9 cellular contexts compared by ENCODE assay signal in the genomic region with DNA sequence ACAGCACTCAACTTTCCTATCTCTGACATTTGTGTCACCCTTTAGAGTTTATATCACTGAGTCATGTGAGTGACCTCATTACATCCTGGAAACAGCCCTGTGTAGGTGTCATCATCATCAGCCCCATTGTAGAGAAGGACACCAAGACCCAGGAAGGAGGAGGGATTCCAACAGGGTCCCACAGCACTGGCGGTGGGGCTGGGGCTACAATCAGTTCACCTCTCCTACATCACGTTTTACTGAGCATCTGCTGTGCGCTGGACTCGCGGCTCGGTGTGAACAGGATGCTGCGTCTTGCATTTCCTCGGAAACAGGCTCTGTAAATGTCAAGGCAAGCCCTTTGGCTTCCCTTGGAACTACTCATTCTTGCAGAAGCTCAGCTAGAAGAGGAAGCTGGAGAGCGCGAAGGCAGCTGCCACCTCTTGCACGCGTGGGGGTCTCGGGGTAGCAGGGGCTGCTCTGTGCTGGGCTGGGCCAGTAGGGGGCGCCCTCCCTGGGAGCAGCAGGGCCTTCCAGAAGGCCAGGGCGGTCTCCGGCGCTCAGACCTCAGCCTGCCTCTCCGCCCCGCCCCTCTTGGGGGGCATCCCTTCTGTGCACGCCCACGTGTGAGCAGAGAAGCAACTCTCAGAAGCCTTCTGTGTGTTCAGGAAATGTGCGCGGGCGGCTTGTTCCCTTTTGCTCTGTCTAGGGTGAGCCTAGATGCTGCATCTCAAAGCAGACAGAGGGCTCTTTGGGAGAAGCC. TPM values are rescaled to one million over a fixed set of nuclear protein-coding genes. Genes with fewer than 3 reads are reported as not detected.
DNase-seq lines count a peak whose midpoint lies in the region; ATAC-seq, FAIRE-seq and TF ChIP-seq lines count a peak whose summit lies in the region.
"Had no signal": no experiment of that assay in that cellular context is flagged by ENCODE, and none has a peak within 500 bp of the region (broad histone marks: within the 10 kb centered on the region; RNA-seq: fewer than 3 reads in every experiment).

No MANE protein-coding gene starts in this region.

- TF ChIP-seq RAD21 in SK-N-SH (IDR thresholded peaks at IDR 0.05; ENCODE audit: low read length), result no peak

- H3K9me3 Mint-ChIP-seq in T-helper 2 cell treated with Interferon-gamma antibody and Interleukin-4, amounts not matched to agents 5 μg/mL and 100 μg/mL, for 36 hours, result no peaks in the 10 kb centered on the region
- no peaks in the 10 kb centered on the region for H3K9me3 Mint-ChIP-seq in natural killer cell treated with Interleukin-12 subunit alpha and Interleukin-12 subunit beta and Interleukin-15 and Interleukin-18, amount 100 ng/mL, for 72 hours

- H3K4me1 Mint-ChIP-seq in T-helper 2 cell treated with Interferon-gamma antibody and Interleukin-4, amounts not matched to agents 5 μg/mL and 100 μg/mL, for 36 hours (ENCODE audit: low read depth), result peaks cover 8% of the 10 kb centered on the region
- H3K4me1 Mint-ChIP-seq in natural killer cell treated with Interleukin-12 subunit alpha and Interleukin-12 subunit beta and Interleukin-15 and Interleukin-18, amount 100 ng/mL, for 72 hours (ENCODE audit: low read depth in 2 of 2), result peaks cover 0 to 6% of the 10 kb centered on the region in 2 donors

- no peak overlapping the region for H2AFZ ChIP-seq in SK-N-SH (ENCODE audit: low read depth)

- no peak for DNase-seq in SK-N-SH
- DNase-seq in T-helper 2 cell treated with Interferon-gamma antibody and Interleukin-4, amounts not matched to agents 5 μg/mL and 100 μg/mL, for 36 hours (ENCODE audit: low spot score), result peak; percentile 82
- no peak for DNase-seq in body of pancreas
- no peak for DNase-seq in natural killer cell treated with Interleukin-12 subunit alpha and Interleukin-12 subunit beta and Interleukin-15 and Interleukin-18, amount 100 ng/mL, for 72 hours (ENCODE audit: low spot score)
- no peak for DNase-seq in NCI-H526 (lab: John Stamatoyannopoulos, UW)
- no peak for DNase-seq in H54 (ENCODE audit: insufficient read length, low spot score)

- H3K27ac ChIP-seq in SK-N-SH (ENCODE audit: low read depth in 2 of 2, low read length in 1 of 2) (0 out of 4 replicates have a peak overlapping the region, but pooled peaks of 1 of the 2 experiments have one; percentile 93), body of pancreas (no peak overlapping the region)
- H3K27ac ChIP-seq: BLaER1 treated with 17β-estradiol and CSF1 and Interleukin-3, amounts not matched to agents 10 nM and 100 nM had no signal

- peak; percentile 57 for TF ChIP-seq CTCF in SK-N-SH (IDR thresholded peaks at IDR 0.05)
- TF ChIP-seq CTCF in body of pancreas (IDR thresholded peaks at IDR 0.05), result peak in 4 of 7 experiments; percentile 12 to 17 (median 13)

- CTCF ChIA-PET in SK-N-SH (lab: Yijun Ruan, JAX), result interaction anchor here (1.2 to 1.3 kb wide), 3 partner anchors 11 to 853 kb away, joined by 3 to 5 read pairs (median 3); no protein-coding TSS in a partner anchor

- WGBS in SK-N-SH (ENCODE audit: low lambda C conversion rate), result 94% methylated on average over 16 of the region's 24 CpGs
- 45 to 52% methylated on average over 24 of the region's 24 CpGs for WGBS in body of pancreas, 2 donors

- ATAC-seq in SK-N-SH treated with all-trans-retinoic acid at 6 μM for 48 hours (no peak), HG03095 (IDR thresholded peaks at IDR 0.05; ENCODE audit: unreplicated experiment) (peak; percentile 88), body of pancreas (no peak)
- ATAC-seq in natural killer cell treated with Interleukin-12 subunit alpha and Interleukin-12 subunit beta and Interleukin-15 and Interleukin-18, amount 100 ng/mL, for 72 hours, result peak; percentile 63 to 67

- no peaks in the 10 kb centered on the region for H3K36me3 Mint-ChIP-seq in T-helper 2 cell treated with Interferon-gamma antibody and Interleukin-4, amounts not matched to agents 5 μg/mL and 100 μg/mL, for 36 hours (ENCODE audit: low read depth)
- no peaks in the 10 kb centered on the region for H3K36me3 Mint-ChIP-seq in natural killer cell treated with Interleukin-12 subunit alpha and Interleukin-12 subunit beta and Interleukin-15 and Interleukin-18, amount 100 ng/mL, for 72 hours

- no peaks in the 10 kb centered on the region for H3K27me3 ChIP-seq in SK-N-SH (ENCODE audit: insufficient read depth)
- H3K27me3 ChIP-seq in body of pancreas, result no peaks in the 10 kb centered on the region
- H3K27me3 ChIP-seq: BLaER1 treated with 17β-estradiol and CSF1 and Interleukin-3, amounts not matched to agents 10 nM and 100 nM had no signal

- H3K36me3 ChIP-seq in SK-N-SH (replicated peaks in 1 of 2; ENCODE audit: control insufficient read depth in 1 of 2, insufficient read depth in 2 of 2, low read length in 1 of 2) (no peaks in the 10 kb centered on the region), body of pancreas (replicated peaks in 1 of 2; ENCODE audit: insufficient read depth in 1 of 2, low read depth in 2 of 2) (no peaks in the 10 kb centered on the region)
- H3K36me3 ChIP-seq: BLaER1 treated with 17β-estradiol and CSF1 and Interleukin-3, amounts not matched to agents 10 nM and 100 nM had no signal

- intact Hi-C loops in body of pancreas (cut with DNase I), result no loop called here

- peak overlapping the region; percentile 57 for H3K4me3 Mint-ChIP-seq in T-helper 2 cell treated with Interferon-gamma antibody and Interleukin-4, amounts not matched to agents 5 μg/mL and 100 μg/mL, for 36 hours
- peak overlapping the region; percentile 34 for H3K4me3 Mint-ChIP-seq in natural killer cell treated with Interleukin-12 subunit alpha and Interleukin-12 subunit beta and Interleukin-15 and Interleukin-18, amount 100 ng/mL, for 72 hours

- no peak overlapping the region for H3K9ac ChIP-seq in SK-N-SH
- H3K9ac ChIP-seq: BLaER1 treated with 17β-estradiol and CSF1 and Interleukin-3, amounts not matched to agents 10 nM and 100 nM had no signal

- H4K20me1 ChIP-seq in SK-N-SH (ENCODE audit: insufficient read depth), result no peaks in the 10 kb centered on the region
- H4K20me1 ChIP-seq: BLaER1 treated with 17β-estradiol and CSF1 and Interleukin-3, amounts not matched to agents 10 nM and 100 nM had no signal

- POLR2A ChIA-PET in SK-N-SH (lab: Yijun Ruan, JAX), result no interaction called here

- no peak for TF ChIP-seq POLR2A in body of pancreas (IDR thresholded peaks at IDR 0.05)
- TF ChIP-seq POLR2A in H54 (IDR thresholded peaks at IDR 0.05; ENCODE audit: low read depth, low read length), result no peak

- no peak for TF ChIP-seq EP300 in SK-N-SH (IDR thresholded peaks at IDR 0.05; ENCODE audit: borderline replicate concordance in 1 of 2, low read depth in 1 of 2, low read length in 1 of 2)

- H3F3A ChIP-seq in SK-N-SH (replicated peaks; ENCODE audit: insufficient read depth), result peaks cover 23% of the 10 kb centered on the region

- no peak overlapping the region for H3K27ac Mint-ChIP-seq in T-helper 2 cell treated with Interferon-gamma antibody and Interleukin-4, amounts not matched to agents 5 μg/mL and 100 μg/mL, for 36 hours
- H3K27ac Mint-ChIP-seq in natural killer cell treated with Interleukin-12 subunit alpha and Interleukin-12 subunit beta and Interleukin-15 and Interleukin-18, amount 100 ng/mL, for 72 hours, result no peak overlapping the region

- H3K4me2 ChIP-seq in SK-N-SH, result no peak overlapping the region

- H3K4me3 ChIP-seq in SK-N-SH (ENCODE audit: low read depth in 2 of 2, low read length in 1 of 2) (no peak overlapping the region), body of pancreas (no peak overlapping the region)
- H3K4me3 ChIP-seq: BLaER1 treated with 17β-estradiol and CSF1 and Interleukin-3, amounts not matched to agents 10 nM and 100 nM had no signal

- FAIRE-seq in H54 (lab: Jason Lieb, UNC), result no peak

- no peaks in the 10 kb centered on the region for H3K79me2 ChIP-seq in SK-N-SH (ENCODE audit: insufficient read depth)

- H3K9me2 ChIP-seq in SK-N-SH, result no peaks in the 10 kb centered on the region

- peaks cover 2% of the 10 kb centered on the region for H3K27me3 Mint-ChIP-seq in T-helper 2 cell treated with Interferon-gamma antibody and Interleukin-4, amounts not matched to agents 5 μg/mL and 100 μg/mL, for 36 hours (ENCODE audit: low read depth)
- peaks cover 0 to 3% of the 10 kb centered on the region in 2 donors for H3K27me3 Mint-ChIP-seq in natural killer cell treated with Interleukin-12 subunit alpha and Interleukin-12 subunit beta and Interleukin-15 and Interleukin-18, amount 100 ng/mL, for 72 hours

- H3K9me3 ChIP-seq in SK-N-SH, result no peaks in the 10 kb centered on the region
- H3K9me3 ChIP-seq in body of pancreas, result no peaks in the 10 kb centered on the region
- H3K9me3 ChIP-seq: BLaER1 treated with 17β-estradiol and CSF1 and Interleukin-3, amounts not matched to agents 10 nM and 100 nM had no signal

- H3K4me1 ChIP-seq in SK-N-SH (ENCODE audit: control insufficient read depth in 1 of 2, insufficient read depth in 2 of 2, low read depth in 1 of 2, low read length in 1 of 2), result peaks cover 15 to 19% of the 10 kb centered on the region in 2 experiments; a peak in 3 of 4 replicates
- H3K4me1 ChIP-seq in body of pancreas, result peaks cover 20% of the 10 kb centered on the region

TF ChIP-seq in SK-N-SH, 30 proteins besides CTCF, POLR2A, EP300 and RAD21 (continues in another document):
- TF ChIP-seq RXRA (IDR thresholded peaks at IDR 0.05; ENCODE audit: borderline replicate concordance, low read depth) (no peak), FOXM1 (IDR thresholded peaks at IDR 0.05; ENCODE audit: low read depth) (no peak), USF1 (IDR thresholded peaks at IDR 0.05; ENCODE audit: borderline replicate concordance, low read depth) (no peak)

TF ChIP-seq in SK-N-SH treated with all-trans-retinoic acid at 6 μM for 48 hours, 23 proteins besides CTCF, POLR2A, EP300 and RAD21 (continues in another document):
- TF ChIP-seq ZFP3 (CRISPR knock-in tag; IDR thresholded peaks at IDR 0.05) (no peak), ZNF8 (CRISPR knock-in tag; IDR thresholded peaks at IDR 0.05) (no peak), CSDC2 (CRISPR knock-in tag; IDR thresholded peaks at IDR 0.05) (no peak)

RNA-seq across cellular contexts. Expression of gene REELD1, which starts 29.0 kb away (rescaled TPM):
- polyA plus RNA-seq in SK-N-SH (2012; rRNA removed), result not detected in 2 replicates
- not detected in 2 replicates for polyA plus RNA-seq in SK-N-SH (2012; cell fraction: cytosol; rRNA removed)
- polyA plus RNA-seq in SK-N-SH (2012; cell fraction: nucleus; rRNA removed), result 0.10 and 0.12 TPM in 2 replicates
- under 1 TPM in 1 of 2 donors, not detected in 1; 0.78 TPM for total RNA-seq in body of pancreas
- total RNA-seq in natural killer cell treated with Interleukin-12 subunit alpha and Interleukin-12 subunit beta and Interleukin-15 and Interleukin-18, amount 100 ng/mL, for 72 hours, result 1 to 10 TPM in 1 of 2 donors, not detected in 1; 1.0 TPM

Comparison
In these comparisons a context has a peak if more than half of its experiments do, and no peak if none do; other contexts are left out.
1. ATAC-seq: peak in HG03095 (single experiment) and natural killer cell treated with Interleukin-12 subunit alpha and Interleukin-12 subunit beta and Interleukin-15 and Interleukin-18, amount 100 ng/mL, for 72 hours (2 of 2); none in SK-N-SH treated with all-trans-retinoic acid at 6 μM for 48 hours (single experiment) and body of pancreas (single experiment).